ENCODE assay signal across 17 cellular contexts in the genomic region with DNA sequence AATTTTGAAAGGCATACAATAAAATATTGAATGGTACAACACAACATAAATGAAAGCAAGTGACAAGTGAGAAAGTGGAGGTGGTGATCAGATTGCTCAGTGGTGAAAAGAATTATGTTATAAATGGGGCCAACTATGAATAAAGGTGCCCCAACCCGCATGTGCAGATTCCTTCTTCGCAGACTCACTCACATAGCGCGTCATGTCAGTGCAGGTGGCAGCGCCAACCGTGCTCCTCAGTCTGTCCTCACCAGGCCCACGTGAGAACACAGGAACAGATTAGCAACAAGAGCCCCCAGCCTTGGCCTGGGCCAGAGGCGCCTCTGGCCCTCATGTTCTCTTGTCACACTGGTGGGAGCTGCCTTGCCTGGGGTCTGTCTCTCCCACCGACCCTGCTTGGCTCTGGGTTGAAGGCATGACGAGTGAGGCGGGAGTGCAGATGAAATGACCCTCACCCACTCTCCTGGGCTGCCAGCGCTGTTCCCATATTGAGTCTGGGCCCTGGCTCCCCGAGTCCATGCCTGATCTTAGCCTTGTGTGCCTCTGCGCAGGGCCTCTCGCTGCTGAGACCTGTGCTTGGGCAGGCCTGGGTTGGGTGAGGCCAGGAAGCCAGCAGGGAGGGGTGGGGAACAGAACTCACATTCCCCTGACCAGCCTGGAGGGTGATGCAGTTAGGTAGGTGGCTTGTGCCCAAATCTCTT. TPM values are rescaled to one million over a fixed set of nuclear protein-coding genes. Genes with fewer than 3 reads are reported as not detected.
DNase-seq lines count a peak whose midpoint lies in the region; ATAC-seq, FAIRE-seq and TF ChIP-seq lines count a peak whose summit lies in the region.
"Had no signal": no experiment of that assay in that cellular context is flagged by ENCODE, and none has a peak within 500 bp of the region (broad histone marks: within the 10 kb centered on the region; RNA-seq: fewer than 3 reads in every experiment).

No MANE protein-coding gene starts in this region.

- WGBS in GM12878 (ENCODE audit: insufficient coverage, insufficient replicate concordance, low lambda C conversion rate, missing lambda C conversion rate), result 95% methylated on average over 15 of the region's 15 CpGs

- peaks cover 0 to 45% (median 14%) of the 10 kb centered on the region in 3 donors for H3K36me3 Mint-ChIP-seq in naive thymus-derived CD8-positive, alpha-beta T cell

- no peak overlapping the region for H3K4me3 ChIP-seq in BLaER1
- H3K4me3 ChIP-seq in GM12878, result no peak overlapping the region

- 0 out of 2 replicates have a peak, but pooled peaks cover 4% of the 10 kb centered on the region for H4K20me1 ChIP-seq in BLaER1
- H4K20me1 ChIP-seq in GM12878 (ENCODE audit: control insufficient read depth, insufficient read depth), result no peaks in the 10 kb centered on the region

- H3K27ac ChIP-seq in BLaER1, result peak overlapping the region; percentile 83; the same call in 1 of the 2 replicates
- H3K27ac ChIP-seq in GM12878 (ENCODE audit: control insufficient read depth, insufficient read depth), result no peak overlapping the region
- H3K27ac ChIP-seq: brain microvascular endothelial cell had no signal

- no peaks in the 10 kb centered on the region for H3K9me3 Mint-ChIP-seq in naive thymus-derived CD8-positive, alpha-beta T cell

- H3K4me1 ChIP-seq in BLaER1, result peaks cover 73% of the 10 kb centered on the region
- H3K4me1 ChIP-seq in GM12878 (ENCODE audit: control insufficient read depth, insufficient read depth, low read length), result peaks cover 24% of the 10 kb centered on the region

- FAIRE-seq in GM12891 (lab: Jason Lieb, UNC) (no peak), GM12878 (lab: Jason Lieb, UNC) (no peak)
- FAIRE-seq: frontal cortex, GM12892, kidney had no signal

- no peaks in the 10 kb centered on the region for H3K27me3 Mint-ChIP-seq in naive thymus-derived CD8-positive, alpha-beta T cell

- intact Hi-C loops in GM12878 (cut with micrococcal nuclease; ENCODE audit: unreplicated experiment), result no loop called here

- H3K4me2 ChIP-seq in BLaER1 (peak overlapping the region; percentile 95), GM12878 (ENCODE audit: control insufficient read depth, insufficient read depth) (no peak overlapping the region)

- peak overlapping the region in 2 of 10 donors; percentile 7 to 36 for H3K4me3 Mint-ChIP-seq in naive thymus-derived CD8-positive, alpha-beta T cell

- POLR2A ChIA-PET in GM12878 (lab: Charles Lee), result no interaction called here
- POLR2A ChIA-PET in naive thymus-derived CD8-positive, alpha-beta T cell (lab: Charles Lee), result interaction anchor here (1.1 kb wide), 1 partner anchor 49 kb away, joined by 3 read pairs; no protein-coding TSS in a partner anchor

- TF ChIP-seq POLR2A in GM12891 (IDR thresholded peaks at IDR 0.05; ENCODE audit: low read depth, low read length) (no peak; the same call in 1 of the 2 replicates), GM12878 (IDR thresholded peaks at IDR 0.05; ENCODE audit: low read depth, low read length) (peak; percentile 61; the same call in 1 of the 2 replicates)

- CTCF ChIA-PET in GM12878 (lab: Yijun Ruan, JAX), result interaction anchor here (2.1 kb wide), 1 partner anchor 26 kb away, joined by 5 read pairs; the partner anchor contains the start of gene STARD10

- no peak overlapping the region for H2AFZ ChIP-seq in GM12878 (ENCODE audit: control insufficient read depth, low read depth, low read length)

- peaks cover 11% of the 10 kb centered on the region for H3K79me2 ChIP-seq in GM12878 (ENCODE audit: control insufficient read depth, insufficient read depth, low read length)

- no peak for TF ChIP-seq RAD21 in GM12878 (IDR thresholded peaks at IDR 0.05; ENCODE audit: insufficient read depth, low read depth, low read length)

- no peak for TF ChIP-seq CTCF in GM12878 (IDR thresholded peaks at IDR 0.05 in 2 of 3, conservative IDR thresholded peaks at IDR 0.05 in 1 of 3; ENCODE audit: control insufficient read depth in 2 of 3, extremely low read depth in 1 of 3, insufficient read depth in 1 of 3, low read depth in 3 of 3, low read length in 3 of 3)

- ATAC-seq in GM12878 (no peak), GM19351 (IDR thresholded peaks at IDR 0.05; ENCODE audit: unreplicated experiment) (no peak)
- no peak for ATAC-seq in naive thymus-derived CD8-positive, alpha-beta T cell

- DNase-seq in GM12891 (ENCODE audit: insufficient read length, low spot score) (no peak), GM12878 (ENCODE audit: low read depth, low spot score) (no peak), GOT3 (lab: John Stamatoyannopoulos, UW) (no peak), NCI-H1930 (lab: John Stamatoyannopoulos, UW) (no peak), foreskin melanocyte (no peak)
- no peak for DNase-seq in naive thymus-derived CD8-positive, alpha-beta T cell
- DNase-seq: brain microvascular endothelial cell; effector CD4-positive, alpha-beta T cell; kidney; MV-4-11; NCI-H2227 treated with DMSO at 0.1 percent for 48 hours; psoas muscle; SK-N-SH had no signal

- TF ChIP-seq EP300 in GM12878 (IDR thresholded peaks at IDR 0.05; ENCODE audit: borderline replicate concordance in 1 of 2, control insufficient read depth in 1 of 2, low read depth in 2 of 2, low read length in 2 of 2), result no peak

- H3K4me1 Mint-ChIP-seq in naive thymus-derived CD8-positive, alpha-beta T cell, result peaks cover 18 to 50% (median 40%) of the 10 kb centered on the region in 4 donors

- peak overlapping the region in 6 of 10 donors; percentile 49 to 73 (median 68) for H3K27ac Mint-ChIP-seq in naive thymus-derived CD8-positive, alpha-beta T cell

- H3K9ac ChIP-seq in BLaER1 (no peak overlapping the region), GM12878 (ENCODE audit: control insufficient read depth, insufficient read depth, low read length) (no peak overlapping the region)
- H3K9ac ChIP-seq: SK-N-SH had no signal

- H3K27me3 ChIP-seq in BLaER1 (no peaks in the 10 kb centered on the region), GM12878 (replicated peaks in 1 of 2; ENCODE audit: control insufficient read depth in 2 of 2, insufficient read depth in 2 of 2, low read length in 1 of 2) (no peaks in the 10 kb centered on the region)
- H3K27me3 ChIP-seq: brain microvascular endothelial cell had no signal

- H3K36me3 ChIP-seq in BLaER1 (peaks cover 54% of the 10 kb centered on the region), GM12878 (ENCODE audit: control insufficient read depth in 2 of 2, insufficient read depth in 2 of 2, low read length in 1 of 2) (peaks cover 12 to 22% of the 10 kb centered on the region in 2 experiments; a peak in 3 of 4 replicates)
- H3K36me3 ChIP-seq: brain microvascular endothelial cell had no signal

- SMC1A ChIA-PET in GM12878 (lab: Charles Lee; ENCODE audit: uncharacterized antibody, unreplicated experiment), result no interaction called here

- no TSS peak for BruUV-seq in GM12878 (replicated peaks; lab: Mats Ljungman, UMichigan)

- in situ Hi-C loops in GM12878 (cut with MboI), result no loop called here

- RAD21 ChIA-PET in GM12878 (lab: Charles Lee; ENCODE audit: unreplicated experiment), result no interaction called here

- H3K9me3 ChIP-seq in BLaER1, result no peaks in the 10 kb centered on the region
- H3K9me3 ChIP-seq in GM12878 (replicated peaks; ENCODE audit: control insufficient read depth, insufficient read depth, low read length), result no peaks in the 10 kb centered on the region; the same call in 2 of the 3 replicates
- H3K9me3 ChIP-seq: psoas muscle, SK-N-SH had no signal

RNA-seq across cellular contexts. Expression of gene ATG16L2, which starts 6.4 kb away (rescaled TPM):
- polyA plus RNA-seq in GM12891 (2012; ENCODE audit: low read depth, missing spikeins), result 27.2 TPM
- 378 and 421 TPM in 2 replicates for total RNA-seq in GM12878 (2013; cell fraction: nucleolus; rRNA removed)
- total RNA-seq in GM12878 (2014; rRNA removed) (28.2 and 34.1 TPM in 2 replicates), GM12878 (2014; rRNA removed; fragmentation: Illumina TruSeq; extraction: Trizol) (21.5 and 24.5 TPM in 2 replicates), GM12878 (2021) (39.8 and 46.4 TPM in 2 replicates)
- polyA plus RNA-seq in GM12878 (2011; ENCODE audit: low read depth), result 25.1 TPM
- polyA plus RNA-seq in GM12878 (2011; rRNA removed) (49.5 and 67.7 TPM in 2 replicates), GM12878 (2014; fragmentation: Illumina TruSeq; extraction: Trizol) (35.6 and 39.8 TPM in 2 replicates), GM12878 (2014; fragmentation: Nextera tagmentation; extraction: Ambion mirVana) (1 to 10 TPM; 1.9 to 5.3 TPM), GM12878 (2014; rRNA removed) (65.4 and 67.6 TPM in 2 replicates), GM12878 (2016; fragmentation: Nextera tagmentation; extraction: Ambion mirVana) (10 to 100 TPM; 25.9 to 32.6 TPM)
- 48.3 and 70.9 TPM in 2 replicates for polyA plus RNA-seq in GM12878 (2011; cell fraction: cytosol; rRNA removed)
- 785 and 840 TPM in 2 replicates for polyA plus RNA-seq in GM12878 (2011; cell fraction: nucleus; rRNA removed)
- polyA plus RNA-seq in GM12878 (2012), result 49.9 and 64.4 TPM in 2 replicates
- polyA minus RNA-seq in GM12878 (2011; rRNA and poly(A)+ RNA removed), result 43.8 and 50.3 TPM in 2 replicates
- 14.1 and 20.2 TPM in 2 replicates for polyA minus RNA-seq in GM12878 (2011; cell fraction: cytosol; rRNA and poly(A)+ RNA removed)
- polyA minus RNA-seq in GM12878 (2011; cell fraction: nucleus; rRNA and poly(A)+ RNA removed), result 92.6 and 143 TPM in 2 replicates
- 100 to 1,000 TPM; 156 to 157 TPM for total RNA-seq in naive thymus-derived CD8-positive, alpha-beta T cell
- 10 to 100 TPM in 2 of 3 donors, 1 to 10 TPM in 1; 9.9 to 12.1 (median 11.6) TPM for polyA plus RNA-seq in naive thymus-derived CD8-positive, alpha-beta T cell

RNA-seq across cellular contexts. Expression of gene STARD10, which starts 26.7 kb away (rescaled TPM):
- polyA plus RNA-seq in GM12891 (2012; ENCODE audit: low read depth, missing spikeins), result 23.1 TPM
- 13.8 and 14.9 TPM in 2 replicates for total RNA-seq in GM12878 (2013; cell fraction: nucleolus; rRNA removed)
- total RNA-seq in GM12878 (2014; rRNA removed) (29.0 and 29.3 TPM in 2 replicates), GM12878 (2014; rRNA removed; fragmentation: Illumina TruSeq; extraction: Trizol) (21.7 and 22.2 TPM in 2 replicates), GM12878 (2021) (24.0 and 29.8 TPM in 2 replicates)
- polyA plus RNA-seq in GM12878 (2011; ENCODE audit: low read depth), result 5.4 TPM
- polyA plus RNA-seq in GM12878 (2011; rRNA removed) (28.0 and 43.2 TPM in 2 replicates), GM12878 (2014; fragmentation: Illumina TruSeq; extraction: Trizol) (23.7 and 24.4 TPM in 2 replicates), GM12878 (2014; fragmentation: Nextera tagmentation; extraction: Ambion mirVana) (under 1 TPM; 0.15 to 0.21 TPM), GM12878 (2014; rRNA removed) (27.8 and 36.3 TPM in 2 replicates), GM12878 (2016; fragmentation: Nextera tagmentation; extraction: Ambion mirVana) (10 to 100 TPM; 10.3 to 11.4 TPM)
- polyA plus RNA-seq in GM12878 (2011; cell fraction: cytosol; rRNA removed), result 50.3 and 60.8 TPM in 2 replicates
- 34.3 and 35.5 TPM in 2 replicates for polyA plus RNA-seq in GM12878 (2011; cell fraction: nucleus; rRNA removed)
- 18.6 and 21.8 TPM in 2 replicates for polyA plus RNA-seq in GM12878 (2012)
- 39.7 and 55.9 TPM in 2 replicates for polyA minus RNA-seq in GM12878 (2011; rRNA and poly(A)+ RNA removed)
- polyA minus RNA-seq in GM12878 (2011; cell fraction: cytosol; rRNA and poly(A)+ RNA removed), result 10.6 and 11.8 TPM in 2 replicates
- polyA minus RNA-seq in GM12878 (2011; cell fraction: nucleus; rRNA and poly(A)+ RNA removed), result 11.7 and 14.1 TPM in 2 replicates
- total RNA-seq in naive thymus-derived CD8-positive, alpha-beta T cell, result 10 to 100 TPM; 11.8 to 15.6 TPM
- polyA plus RNA-seq in naive thymus-derived CD8-positive, alpha-beta T cell, result 10 to 100 TPM; 13.5 to 16.3 (median 14.9) TPM
